In genomic region chr9:99821187-99822095, GRCh38 we compare ENCODE assay signal across 8 cellular contexts. TPM values are rescaled to one million over a fixed set of nuclear protein-coding genes. Genes with fewer than 3 reads are reported as not detected.
A peak's percentile ranks its signal among the peaks of the same experiment; 100 is the strongest.
DNase-seq lines count a peak whose midpoint lies in the region; TF ChIP-seq lines count a peak whose summit lies in the region.

TSS of gene NR4A3 (plus strand) at chr9:99821885. CDS start at chr9:99828043, 6,158 bp downstream.

- no peak within 1 kb of the TSS for H2BK15ac ChIP-seq in H9 (ENCODE audit: low read depth, low read length)

- no peak within 1 kb of the TSS for H4K91ac ChIP-seq in H9 (ENCODE audit: insufficient read length, low read depth, low read length)

- no peak within 1 kb of the TSS for H2BK12ac ChIP-seq in H9 (ENCODE audit: insufficient read length, low read depth, low read length)

- no peaks in the 10 kb centered on the region for H3K9me2 ChIP-seq in MM.1S (replicated peaks; ENCODE audit: insufficient read depth, low read length)

- no peak within 1 kb of the TSS for H2BK5ac ChIP-seq in H9 (ENCODE audit: insufficient read length, low read length)

- H3K4ac ChIP-seq in H9 (ENCODE audit: low read depth, low read length), result no peak within 1 kb of the TSS

- H2BK20ac ChIP-seq in H9 (ENCODE audit: low read depth, low read length, poor library complexity, severe bottlenecking), result no peak within 1 kb of the TSS

- H3K27ac ChIP-seq in H9 (ENCODE audit: insufficient read length, low read depth, low read length), result no peak within 1 kb of the TSS
- peak within 1 kb of the TSS; percentile 60; the same call in 1 of the 2 replicates for H3K27ac ChIP-seq in MM.1S (ENCODE audit: low read length)
- peak within 1 kb of the TSS; percentile 3 for H3K27ac ChIP-seq in neural progenitor cell
- peak within 1 kb of the TSS; percentile 94 for H3K27ac ChIP-seq in stomach smooth muscle (ENCODE audit: low read length)

- H3K4me3 ChIP-seq in MM.1S (ENCODE audit: low read length) (peak within 1 kb of the TSS; percentile 75), foreskin fibroblast (ENCODE audit: low read depth in 1 of 2, low read length in 2 of 2) (peak within 1 kb of the TSS; percentile 88 to 89), neural progenitor cell (peak within 1 kb of the TSS; percentile 93), stomach smooth muscle (ENCODE audit: low read length in 2 of 2) (peak within 1 kb of the TSS; percentile 85 to 92)

- H3K9ac ChIP-seq in H9 (ENCODE audit: extremely low read depth, insufficient read length, low read length) (peak within 1 kb of the TSS; percentile 1), MM.1S (ENCODE audit: low read length) (peak within 1 kb of the TSS; percentile 80), neural progenitor cell (no peak within 1 kb of the TSS), stomach smooth muscle (ENCODE audit: low read length in 2 of 2) (peak within 1 kb of the TSS; percentile 87 to 94)

- H3K4me2 ChIP-seq in H9 (ENCODE audit: insufficient read depth, insufficient read length, low read length) (peak within 1 kb of the TSS; percentile 98), MM.1S (ENCODE audit: low read depth, low read length) (peak within 1 kb of the TSS; percentile 96), neural progenitor cell (peak within 1 kb of the TSS; percentile 95)

- peaks cover 50% of the 10 kb centered on the region for H3K23me2 ChIP-seq in H9 (ENCODE audit: insufficient read length, low read depth, low read length, poor library complexity, severe bottlenecking)

- H3K27ac Mint-ChIP-seq in H9, result peak within 1 kb of the TSS in 2 of 3 experiments; percentile 32 to 94; a peak in 3 of 7 replicates
- peak within 1 kb of the TSS; percentile 96 for H3K27ac Mint-ChIP-seq in neural progenitor cell

- H3K4me1 Mint-ChIP-seq in H9 (peaks cover 47% of the 10 kb centered on the region in 2 experiments), neural progenitor cell (peaks cover 45% of the 10 kb centered on the region)

- H3K9me3 Mint-ChIP-seq in H9 (peaks cover 0 to 3% of the 10 kb centered on the region in 2 experiments; a peak in 2 of 5 replicates), neural progenitor cell (peaks cover 1% of the 10 kb centered on the region)

- DNase-seq in ELR (ENCODE audit: low read depth), result peak; percentile 98
- peak; percentile 87 for DNase-seq in H9
- peak; percentile 67 for DNase-seq in MM.1S
- DNase-seq in SIG-M5 (lab: John Stamatoyannopoulos, UW), result peak; percentile 17
- DNase-seq in activated gamma-delta T cell treated with Interleukin-2 at 50 U/mL for 16 hours, result peak; percentile 76
- peak; percentile 98 to 99 for DNase-seq in foreskin fibroblast
- DNase-seq in neural progenitor cell (ENCODE audit: low spot score), result peak; percentile 97

- no peak within 1 kb of the TSS for H4K8ac ChIP-seq in H9 (replicated peaks; ENCODE audit: insufficient read length, low read depth, low read length)

- H3K18ac ChIP-seq in H9 (ENCODE audit: insufficient read length, low read depth, low read length), result peak within 1 kb of the TSS; percentile 69

- H3K79me2 ChIP-seq in H9 (ENCODE audit: insufficient read depth, low read length) (no peaks in the 10 kb centered on the region), MM.1S (ENCODE audit: low read length) (no peaks in the 10 kb centered on the region), neural progenitor cell (ENCODE audit: low read depth) (peaks cover 29% of the 10 kb centered on the region)

- H3F3A ChIP-seq in MM.1S (ENCODE audit: insufficient read depth, low read length) (peaks cover 39% of the 10 kb centered on the region), neural progenitor cell (ENCODE audit: low read depth) (peaks cover 63% of the 10 kb centered on the region)

- H3K79me1 ChIP-seq in H9 (ENCODE audit: insufficient read depth, low read depth, low read length, poor library complexity, severe bottlenecking), result no peaks in the 10 kb centered on the region

- no peaks in the 10 kb centered on the region for H3K36me3 ChIP-seq in MM.1S (replicated peaks; ENCODE audit: insufficient read depth, low read length)
- no peaks in the 10 kb centered on the region for H3K36me3 ChIP-seq in neural progenitor cell
- peaks cover 0 to 1% of the 10 kb centered on the region in 2 donors for H3K36me3 ChIP-seq in stomach smooth muscle (ENCODE audit: control insufficient read depth in 2 of 2, insufficient read depth in 2 of 2, low read length in 2 of 2)

- H3K9me3 ChIP-seq in H9 (ENCODE audit: control insufficient read depth, low read depth, low read length) (no peaks in the 10 kb centered on the region), MM.1S (replicated peaks; ENCODE audit: insufficient read depth, low read length) (no peaks in the 10 kb centered on the region), neural progenitor cell (ENCODE audit: low read depth) (no peaks in the 10 kb centered on the region), stomach smooth muscle (ENCODE audit: control insufficient read depth in 2 of 2, low read length in 2 of 2) (no peaks in the 10 kb centered on the region)

- H4K20me1 ChIP-seq in H9 (ENCODE audit: control insufficient read depth, insufficient read depth, insufficient read length) (no peaks in the 10 kb centered on the region), MM.1S (ENCODE audit: insufficient read depth, low read length) (no peaks in the 10 kb centered on the region), neural progenitor cell (ENCODE audit: low read depth) (peaks cover 45% of the 10 kb centered on the region)

- H3K36me3 Mint-ChIP-seq in H9 (ENCODE audit: insufficient read depth in 1 of 3, low read depth in 3 of 3), result peaks cover 0 to 2% (median 0%) of the 10 kb centered on the region in 3 experiments; a peak in 2 of 7 replicates
- H3K36me3 Mint-ChIP-seq in neural progenitor cell, result no peaks in the 10 kb centered on the region

- no peak within 1 kb of the TSS for H4K5ac ChIP-seq in H9 (ENCODE audit: insufficient read length, low read depth, low read length)

- H3K14ac ChIP-seq in H9 (ENCODE audit: insufficient read depth, low read length), result no peak within 1 kb of the TSS

- H3K27me3 Mint-ChIP-seq in H9 (ENCODE audit: low read depth) (peaks cover 67% of the 10 kb centered on the region), neural progenitor cell (ENCODE audit: insufficient read depth, low read depth) (peaks cover 34% of the 10 kb centered on the region)

- no peak within 1 kb of the TSS for H3T11ph ChIP-seq in H9 (ENCODE audit: low read length)

- no CpG with 5 or more reads among the region's 83 CpGs for WGBS in H9 (ENCODE audit: extremely low coverage, insufficient read length, low lambda C conversion rate)

- peak; percentile 34; the same call in 1 of the 3 replicates for TF ChIP-seq CTCF in H9 (conservative IDR thresholded peaks at IDR 0.05)
- no peak; the same call in 1 of the 2 replicates for TF ChIP-seq CTCF in MM.1S (IDR thresholded peaks at IDR 0.05; ENCODE audit: low read length)
- TF ChIP-seq CTCF in foreskin fibroblast (IDR thresholded peaks at IDR 0.05; ENCODE audit: low read depth, low read length), result no peak
- TF ChIP-seq CTCF in neural progenitor cell (IDR thresholded peaks at IDR 0.05), result peak; percentile 18

- H2BK120ac ChIP-seq in H9 (ENCODE audit: low read depth, low read length, poor library complexity, severe bottlenecking), result no peak within 1 kb of the TSS

- H3K4me3 Mint-ChIP-seq in H9, result peak within 1 kb of the TSS; percentile 86 to 96
- H3K4me3 Mint-ChIP-seq in neural progenitor cell, result peak within 1 kb of the TSS; percentile 86

- H3K56ac ChIP-seq in H9 (ENCODE audit: insufficient read length, low read depth, low read length), result no peak within 1 kb of the TSS

- no peak within 1 kb of the TSS for H2AFZ ChIP-seq in H9 (ENCODE audit: low read length)
- peak within 1 kb of the TSS; percentile 82 for H2AFZ ChIP-seq in MM.1S (ENCODE audit: low read length)
- H2AFZ ChIP-seq in neural progenitor cell (replicated peaks), result peak within 1 kb of the TSS; percentile 88

- H3K27me3 ChIP-seq in H9 (ENCODE audit: insufficient read depth, low read length) (peaks cover 44% of the 10 kb centered on the region), MM.1S (replicated peaks; ENCODE audit: insufficient read depth, low read length) (peaks cover 16% of the 10 kb centered on the region), neural progenitor cell (peaks cover 58% of the 10 kb centered on the region), stomach smooth muscle (ENCODE audit: control insufficient read depth in 1 of 2, insufficient read depth in 2 of 2, low read length in 2 of 2) (peaks cover 5 to 16% of the 10 kb centered on the region in 2 donors)

- H3K23ac ChIP-seq in H9 (ENCODE audit: insufficient read length, low read depth, low read length), result no peak within 1 kb of the TSS

- H2AK5ac ChIP-seq in H9 (ENCODE audit: insufficient read length, low read length), result no peak within 1 kb of the TSS

- H3K4me1 ChIP-seq in H9 (ENCODE audit: insufficient read depth, low read length) (peaks cover 8% of the 10 kb centered on the region; the same call in 1 of the 2 replicates), MM.1S (ENCODE audit: low read length) (peaks cover 13% of the 10 kb centered on the region), neural progenitor cell (peaks cover 36% of the 10 kb centered on the region), stomach smooth muscle (ENCODE audit: control insufficient read depth, insufficient read depth, low read length) (peaks cover 38% of the 10 kb centered on the region)

RNA-seq across cellular contexts. Expression of gene NR4A3, which starts in this region (rescaled TPM):
- total RNA-seq in H9 (2021) (0.20 and 0.24 TPM in 2 replicates), neural progenitor cell (ENCODE audit: low replicate concordance) (0.26 and 0.59 TPM in 2 replicates)

Comparison
In these comparisons a context has a peak if more than half of its experiments do, and no peak if none do; other contexts are left out.
1. Peak in DNase-seq, H3K9ac ChIP-seq and H3K4me2 ChIP-seq in H9; RNA of the gene not detected or under 1 TPM.
2. Peak in DNase-seq, H3K4me3 ChIP-seq, H3K27ac ChIP-seq and H3K4me2 ChIP-seq in neural progenitor cell; RNA of the gene not detected or under 1 TPM.
3. DNase-seq: peak in every context shown above with its lines; median percentile 98 in foreskin fibroblast; 98 in ELR; 97 in neural progenitor cell; 87 in H9; 76 in activated gamma-delta T cell treated with Interleukin-2 at 50 U/mL for 16 hours; 67 in MM.1S; 17 in SIG-M5.
4. CTCF ChIP-seq: peak in H9 (single experiment) and neural progenitor cell (single experiment); none in MM.1S (single experiment) and foreskin fibroblast (single experiment).
5. Peak in every context shown above with its lines, with median percentiles within 50 percentile points of each other: H3K4me2 ChIP-seq and H3K4me3 ChIP-seq.